16 cellular contexts compared by ENCODE assay signal in the genomic region with DNA sequence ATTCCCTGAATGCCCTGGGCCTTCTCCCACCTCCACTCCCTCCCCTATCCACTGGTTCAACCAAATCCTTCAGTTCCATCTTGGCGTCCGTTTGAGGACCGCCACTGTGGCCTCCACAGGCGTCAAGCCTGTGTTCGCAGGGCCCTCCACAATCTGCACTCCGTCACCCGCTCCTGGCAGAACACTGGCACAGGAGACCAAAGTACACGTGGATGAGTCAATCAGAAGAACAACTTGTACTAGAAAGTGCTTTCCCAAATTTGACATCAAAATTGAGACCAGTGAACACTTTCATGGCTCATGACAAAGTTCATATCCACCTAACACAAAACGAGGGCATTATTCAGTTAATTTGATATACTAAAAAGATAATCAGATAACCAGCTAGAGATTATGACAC. TPM values are rescaled to one million over a fixed set of nuclear protein-coding genes. Genes with fewer than 3 reads are reported as not detected.
DNase-seq lines count a peak whose midpoint lies in the region; ATAC-seq and TF ChIP-seq lines count a peak whose summit lies in the region.
"Had no signal": no experiment of that assay in that cellular context is flagged by ENCODE, and none has a peak within 500 bp of the region (broad histone marks: within the 10 kb centered on the region; RNA-seq: fewer than 3 reads in every experiment).

No MANE protein-coding gene starts in this region.

- no peak for TF ChIP-seq CTCF in mesothelial cell of epicardium (IDR thresholded peaks at IDR 0.05; ENCODE audit: unreplicated experiment)

- no peaks in the 10 kb centered on the region for H3K4me1 ChIP-seq in right cardiac atrium (ENCODE audit: control insufficient read depth, insufficient read depth, low read length)
- peaks cover 4 to 10% of the 10 kb centered on the region in 2 donors for H3K4me1 ChIP-seq in neuronal stem cell (ENCODE audit: control insufficient read depth in 2 of 2, insufficient read depth in 1 of 2, low read depth in 1 of 2, low read length in 2 of 2)

- no peak overlapping the region for H2AFZ ChIP-seq in neuronal stem cell (ENCODE audit: low read length)

- H3K27me3 ChIP-seq in right cardiac atrium (ENCODE audit: control insufficient read depth, insufficient read depth) = no peaks in the 10 kb centered on the region
- H3K27me3 ChIP-seq in neuronal stem cell (ENCODE audit: control insufficient read depth in 3 of 3, insufficient read depth in 3 of 3, low read depth in 1 of 3, low read length in 3 of 3) = peaks cover 0 to 11% (median 6%) of the 10 kb centered on the region in 3 experiments
- H3K27me3 ChIP-seq: BLaER1 treated with 17β-estradiol and CSF1 and Interleukin-3, amounts not matched to agents 10 nM and 100 nM had no signal

- peak; percentile 73 for ATAC-seq in Right ventricle myocardium superior (ENCODE audit: poor library complexity)
- ATAC-seq in right cardiac atrium = no peak
- peak; percentile 74 for ATAC-seq in left lobe of liver
- ATAC-seq: GM12878 had no signal

- H3K79me1 ChIP-seq in neuronal stem cell (ENCODE audit: low read depth, low read length) = no peaks in the 10 kb centered on the region

- H3K4me3 ChIP-seq in right cardiac atrium (ENCODE audit: low read length) (no peak overlapping the region), neuronal stem cell (ENCODE audit: low read length in 2 of 2) (no peak overlapping the region)
- H3K4me3 ChIP-seq: BLaER1 treated with 17β-estradiol and CSF1 and Interleukin-3, amounts not matched to agents 10 nM and 100 nM; GM12878 had no signal

- H3K36me3 Mint-ChIP-seq in mesothelial cell of epicardium = no peaks in the 10 kb centered on the region
- H3K36me3 Mint-ChIP-seq: CD4-positive, CD25-positive, alpha-beta regulatory T cell had no signal

- H3K27ac ChIP-seq in right cardiac atrium (ENCODE audit: low read length) = no peak overlapping the region
- no peak overlapping the region for H3K27ac ChIP-seq in neuronal stem cell (replicated peaks; ENCODE audit: low read length)
- H3K27ac ChIP-seq: BLaER1 treated with 17β-estradiol and CSF1 and Interleukin-3, amounts not matched to agents 10 nM and 100 nM had no signal

- H3K4me2 ChIP-seq in neuronal stem cell (ENCODE audit: insufficient read depth, low read length, poor library complexity, severe bottlenecking) = no peak overlapping the region

- H4K91ac ChIP-seq in neuronal stem cell (ENCODE audit: low read depth, low read length, poor library complexity) = no peak overlapping the region

- H3K9me3 ChIP-seq in right cardiac atrium (ENCODE audit: control insufficient read depth, low read length) = no peaks in the 10 kb centered on the region
- H3K9me3 ChIP-seq in neuronal stem cell (replicated peaks in 1 of 2; ENCODE audit: control insufficient read depth in 2 of 2, insufficient read depth in 1 of 2, low read depth in 1 of 2, low read length in 2 of 2) = no peaks in the 10 kb centered on the region
- H3K9me3 ChIP-seq: BLaER1 treated with 17β-estradiol and CSF1 and Interleukin-3, amounts not matched to agents 10 nM and 100 nM had no signal

- peak overlapping the region; percentile 70 for H2AK5ac ChIP-seq in neuronal stem cell (ENCODE audit: low read depth, low read length)

- no peaks in the 10 kb centered on the region for H3K9me3 Mint-ChIP-seq in mesothelial cell of epicardium
- H3K9me3 Mint-ChIP-seq: CD4-positive, CD25-positive, alpha-beta regulatory T cell had no signal

- H3K14ac ChIP-seq in neuronal stem cell (ENCODE audit: low read length) = no peak overlapping the region

- no peaks in the 10 kb centered on the region for H3K36me3 ChIP-seq in neuronal stem cell (replicated peaks in 1 of 2; ENCODE audit: control insufficient read depth in 2 of 2, insufficient read depth in 2 of 2, low read length in 2 of 2)
- H3K36me3 ChIP-seq: BLaER1 treated with 17β-estradiol and CSF1 and Interleukin-3, amounts not matched to agents 10 nM and 100 nM had no signal

- no peak overlapping the region for H3K27ac Mint-ChIP-seq in mesothelial cell of epicardium

- H2BK15ac ChIP-seq in neuronal stem cell (ENCODE audit: low read length) = no peak overlapping the region

- intact Hi-C loops in Right ventricle myocardium superior (cut with DNase I) = no loop called here
- intact Hi-C loops in right cardiac atrium (cut with DNase I) = loop anchor here in 2 of 4 donors (2.0 to 5.0 kb wide), 2 partner anchors 277 to 411 kb away; no protein-coding TSS in a partner anchor

- no peak overlapping the region for H3K4ac ChIP-seq in neuronal stem cell (ENCODE audit: low read length)

- H3K4me1 Mint-ChIP-seq in mesothelial cell of epicardium = peaks cover 10% of the 10 kb centered on the region

- 64% methylated on average over 9 of the region's 9 CpGs for WGBS in right cardiac atrium
- WGBS in neuronal stem cell (ENCODE audit: extremely low coverage in 2 of 2, insufficient read length in 2 of 2, insufficient replicate concordance in 1 of 2), 2 donors = no CpG with 5 or more reads among the region's 9 CpGs

- no peak overlapping the region for H3K23ac ChIP-seq in neuronal stem cell (ENCODE audit: low read depth, low read length, poor library complexity)

- no peak overlapping the region for H2BK12ac ChIP-seq in neuronal stem cell (ENCODE audit: low read length)

- H4K8ac ChIP-seq in neuronal stem cell (ENCODE audit: low read depth, low read length) = no peak overlapping the region

- DNase-seq in Right ventricle myocardium superior = no peak
- no peak for DNase-seq in right cardiac atrium
- peak; percentile 18 for DNase-seq in ecto neural progenitor cell (ENCODE audit: low spot score)
- peak; percentile 84 for DNase-seq in left lobe of liver (ENCODE audit: low spot score)
- DNase-seq in neuronal stem cell (ENCODE audit: low spot score) = no peak
- no peak for DNase-seq in DMS79 (lab: John Stamatoyannopoulos, UW)
- no peak for DNase-seq in hypothalamus (lab: John Stamatoyannopoulos, UW)
- no peak for DNase-seq in mesothelial cell of epicardium (ENCODE audit: low spot score in 2 of 2, unreplicated experiment in 2 of 2)
- DNase-seq: ACHN; CD4-positive, CD25-positive, alpha-beta regulatory T cell; DMS53; IMR-90 had no signal

- no peak overlapping the region for H3K4me3 Mint-ChIP-seq in mesothelial cell of epicardium

- no peak overlapping the region for H2BK5ac ChIP-seq in neuronal stem cell (ENCODE audit: low read length)

- H2BK120ac ChIP-seq in neuronal stem cell (ENCODE audit: low read depth, low read length) = no peak overlapping the region

- no peak overlapping the region for H3K18ac ChIP-seq in neuronal stem cell (ENCODE audit: low read length)

- peaks cover 48% of the 10 kb centered on the region for H3K27me3 Mint-ChIP-seq in mesothelial cell of epicardium (ENCODE audit: low read depth)

- H3K9ac ChIP-seq in neuronal stem cell (ENCODE audit: low read depth, low read length, poor library complexity) = no peak overlapping the region
- H3K9ac ChIP-seq: BLaER1 treated with 17β-estradiol and CSF1 and Interleukin-3, amounts not matched to agents 10 nM and 100 nM had no signal

RNA-seq across cellular contexts. Expression of gene CDC16, which starts 6.5 kb away (rescaled TPM):
- total RNA-seq in Right ventricle myocardium superior (34.2 TPM), right cardiac atrium (10 to 100 TPM; 35.6 to 52.7 (median 41.5) TPM), left lobe of liver (28.1 TPM), mesothelial cell of epicardium (102 to 109 TPM (median 102 TPM) in 3 replicates)
- 39.0 TPM for polyA plus RNA-seq in right cardiac atrium
- polyA plus RNA-seq in neuronal stem cell (2013, experiment 1 of 2) = 47.5 TPM
- polyA plus RNA-seq in neuronal stem cell (2013, experiment 2 of 2) = 48.2 TPM

RNA-seq across cellular contexts. Expression of gene CFAP97D2, which starts 49.1 kb away (rescaled TPM):
- total RNA-seq in Right ventricle myocardium superior = not detected
- total RNA-seq in right cardiac atrium = not detected
- not detected for polyA plus RNA-seq in right cardiac atrium
- total RNA-seq in left lobe of liver = not detected
- 0.22 TPM for polyA plus RNA-seq in neuronal stem cell (2013, experiment 1 of 2)
- 0.11 TPM for polyA plus RNA-seq in neuronal stem cell (2013, experiment 2 of 2)
- not detected in 3 replicates for total RNA-seq in mesothelial cell of epicardium
- total RNA-seq: A172; CD4-positive, CD25-positive, alpha-beta regulatory T cell; G401; GM12878; IMR-90 had no signal
- polyA plus RNA-seq: GM12878, IMR-90 had no signal

RNA-seq across cellular contexts. Expression of gene UPF3A, which starts 53.2 kb away (rescaled TPM):
- total RNA-seq in Right ventricle myocardium superior = 24.2 TPM
- 10 to 100 TPM; 25.3 to 28.2 (median 26.5) TPM for total RNA-seq in right cardiac atrium
- 36.3 TPM for polyA plus RNA-seq in right cardiac atrium
- total RNA-seq in left lobe of liver = 22.0 TPM
- polyA plus RNA-seq in neuronal stem cell (2013, experiment 1 of 2) = 79.9 TPM
- polyA plus RNA-seq in neuronal stem cell (2013, experiment 2 of 2) = 78.4 TPM
- total RNA-seq in mesothelial cell of epicardium = 112 to 123 TPM (median 117 TPM) in 3 replicates

Comparison
In these comparisons a context has a peak if more than half of its experiments do, and no peak if none do; other contexts are left out.
1. ATAC-seq: peak in Right ventricle myocardium superior (single experiment) and left lobe of liver (single experiment); none in right cardiac atrium (0 of 2).
2. DNase-seq: peak in ecto neural progenitor cell (single experiment) and left lobe of liver (single experiment); none in Right ventricle myocardium superior (single experiment), right cardiac atrium (0 of 3), neuronal stem cell (single experiment), DMS79 (single experiment), hypothalamus (0 of 51) and mesothelial cell of epicardium (0 of 2).